Comparison of ENCODE assay signal across 25 cellular contexts in genomic region chr15:57662802-57663201, GRCh38. TPM values are rescaled to one million over a fixed set of nuclear protein-coding genes. Genes with fewer than 3 reads are reported as not detected.
DNase-seq lines count a peak whose midpoint lies in the region; ATAC-seq and TF ChIP-seq lines count a peak whose summit lies in the region.
"Had no signal": no experiment of that assay in that cellular context is flagged by ENCODE, and none has a peak within 500 bp of the region (broad histone marks: within the 10 kb centered on the region; RNA-seq: fewer than 3 reads in every experiment).

No MANE protein-coding gene starts in this region.

- no peak for TF ChIP-seq CTCF in right atrium auricular region (IDR thresholded peaks at IDR 0.05)
- no peak for TF ChIP-seq CTCF in heart left ventricle (IDR thresholded peaks at IDR 0.05)
- no peak for TF ChIP-seq CTCF in adrenal gland (IDR thresholded peaks at IDR 0.05)

- peaks cover 61% of the 10 kb centered on the region for H3K36me3 ChIP-seq in right atrium auricular region
- H3K36me3 ChIP-seq in heart left ventricle, result peaks cover 0 to 61% (median 22%) of the 10 kb centered on the region in 9 donors
- no peaks in the 10 kb centered on the region for H3K36me3 ChIP-seq in adrenal gland (replicated peaks in 1 of 2)
- H3K36me3 ChIP-seq in mucosa of rectum (ENCODE audit: control insufficient read depth in 2 of 2, insufficient read depth in 2 of 2, low read length in 2 of 2), result no peaks in the 10 kb centered on the region
- H3K36me3 ChIP-seq: BLaER1 treated with 17β-estradiol and CSF1 and Interleukin-3, amounts not matched to agents 10 nM and 100 nM; ovary; suprapubic skin; uterus had no signal

- H3K4me1 ChIP-seq in right atrium auricular region (peaks cover 0 to 18% of the 10 kb centered on the region in 2 donors), heart left ventricle (peaks cover 0 to 41% (median 10%) of the 10 kb centered on the region in 12 donors), adrenal gland (replicated peaks in 1 of 2) (peaks cover 0 to 28% of the 10 kb centered on the region in 2 donors), mucosa of rectum (ENCODE audit: control insufficient read depth in 2 of 2, insufficient read depth in 2 of 2, low read length in 2 of 2) (peaks cover 11 to 20% of the 10 kb centered on the region in 2 donors)
- H3K4me1 ChIP-seq: BLaER1 treated with 17β-estradiol and CSF1 and Interleukin-3, amounts not matched to agents 10 nM and 100 nM; suprapubic skin; uterus had no signal

- DNase-seq in right atrium auricular region (ENCODE audit: low spot score), result no peak
- no peak for DNase-seq in heart left ventricle
- peak in 4 of 7 donors; percentile 33 to 47 (median 44) for DNase-seq in adrenal gland
- DNase-seq: activated CD4-positive, alpha-beta T cell treated with anti-CD3 and anti-CD28 coated beads, Interleukin-2, amount 50 U/mL, for 48 hours; activated naive CD4-positive, alpha-beta T cell treated with Interleukin-2 at 50 U/mL for 16 hours; COR-L47; DND-41; GF-D8; GOT3; HFFc6; hippocampal formation; NCI-H1105; NCI-H187 treated with DMSO at 0.1 percent for 48 hours; NCI-H526; stimulated activated naive B cell treated with anti-CD40 and anti-IgM and Interleukin-4, amounts not matched to agents 10 μg/mL and 1 μg/mL and 100 μg/mL, for 72 hours; T-helper 17 cell had no signal

- ATAC-seq in heart left ventricle (no peak), GM21381 (IDR thresholded peaks at IDR 0.05; ENCODE audit: unreplicated experiment) (no peak), GM21576 (IDR thresholded peaks at IDR 0.05; ENCODE audit: unreplicated experiment) (no peak), HG03520 (IDR thresholded peaks at IDR 0.05; ENCODE audit: unreplicated experiment) (no peak)
- ATAC-seq: stimulated activated naive B cell treated with anti-CD40 and anti-IgM and Interleukin-4, amounts not matched to agents 10 μg/mL and 1 μg/mL and 100 μg/mL, for 72 hours; T-helper 17 cell had no signal

- H3K9ac ChIP-seq in mucosa of rectum (ENCODE audit: low read depth in 1 of 2, low read length in 2 of 2), result peak overlapping the region in 1 of 2 donors; percentile 12
- H3K9ac ChIP-seq: BLaER1 treated with 17β-estradiol and CSF1 and Interleukin-3, amounts not matched to agents 10 nM and 100 nM had no signal

- WGBS in heart left ventricle, 4 donors, result 85 to 100% (median 94%) methylated on average over 1 of the region's 1 CpG
- WGBS in adrenal gland, 4 donors, result 80 to 100% (median 91%) methylated on average over 1 of the region's 1 CpG

- H3K9me3 ChIP-seq in right atrium auricular region (no peaks in the 10 kb centered on the region), heart left ventricle (no peaks in the 10 kb centered on the region), adrenal gland (replicated peaks in 1 of 3) (no peaks in the 10 kb centered on the region), mucosa of rectum (ENCODE audit: control insufficient read depth in 2 of 2, low read length in 2 of 2) (no peaks in the 10 kb centered on the region)
- H3K9me3 ChIP-seq: BLaER1 treated with 17β-estradiol and CSF1 and Interleukin-3, amounts not matched to agents 10 nM and 100 nM; ovary; suprapubic skin; uterus had no signal

- H3K27ac ChIP-seq in right atrium auricular region (peak overlapping the region; percentile 8 to 9), heart left ventricle (peak overlapping the region in 4 of 12 donors; percentile 4 to 44 (median 26)), adrenal gland (no peak overlapping the region), mucosa of rectum (ENCODE audit: low read depth in 2 of 2, low read length in 2 of 2) (peak overlapping the region; percentile 43 to 62)
- H3K27ac ChIP-seq: BLaER1 treated with 17β-estradiol and CSF1 and Interleukin-3, amounts not matched to agents 10 nM and 100 nM; ovary; PC-9; suprapubic skin; uterus had no signal

- no peak overlapping the region for H3K4me3 ChIP-seq in right atrium auricular region
- H3K4me3 ChIP-seq in heart left ventricle, result no peak overlapping the region
- no peak overlapping the region for H3K4me3 ChIP-seq in adrenal gland
- H3K4me3 ChIP-seq in mucosa of rectum (ENCODE audit: low read length in 2 of 2), result no peak overlapping the region
- H3K4me3 ChIP-seq: BLaER1 treated with 17β-estradiol and CSF1 and Interleukin-3, amounts not matched to agents 10 nM and 100 nM; ovary; PC-9; suprapubic skin; uterus had no signal

- H3K27me3 ChIP-seq in right atrium auricular region (no peaks in the 10 kb centered on the region), heart left ventricle (no peaks in the 10 kb centered on the region), adrenal gland (no peaks in the 10 kb centered on the region), mucosa of rectum (ENCODE audit: control insufficient read depth in 2 of 2, insufficient read depth in 2 of 2, low read length in 2 of 2) (no peaks in the 10 kb centered on the region)
- H3K27me3 ChIP-seq: BLaER1 treated with 17β-estradiol and CSF1 and Interleukin-3, amounts not matched to agents 10 nM and 100 nM; ovary; suprapubic skin; uterus had no signal

- TF ChIP-seq POLR2A in heart left ventricle (IDR thresholded peaks at IDR 0.05), result no peak
- no peak for TF ChIP-seq POLR2A in adrenal gland (IDR thresholded peaks at IDR 0.05)

- intact Hi-C loops in heart left ventricle (cut with DNase I) (loop anchor here in 2 of 10 donors (10.0 kb wide), 2 partner anchors 202 to 402 kb away; partner anchors contain the start of gene ALDH1A2 (in 1 of the 2)), adrenal gland (cut with DNase I) (no loop called here)

RNA-seq across cellular contexts. Expression of gene POLR2M, which starts 43.7 kb away (rescaled TPM):
- total RNA-seq in right atrium auricular region (10 to 100 TPM; 68.0 to 97.5 TPM), heart left ventricle (100 to 1,000 TPM in 1 of 9 donors, 10 to 100 TPM in 8; 23.6 to 243 (median 52.8) TPM), adrenal gland (100 to 1,000 TPM in 3 of 8 donors, 10 to 100 TPM in 5; 31.6 to 404 (median 95.9) TPM)
- polyA plus RNA-seq in heart left ventricle (100 to 1,000 TPM in 1 of 2 donors, 10 to 100 TPM in 1; 17.4 to 210 TPM), adrenal gland (10 to 100 TPM; 21.0 to 33.9 (median 28.3) TPM)

Comparison
In these comparisons a context has a peak if more than half of its experiments do, and no peak if none do; other contexts are left out.
1. DNase-seq: peak in adrenal gland (4 of 7); none in right atrium auricular region (single experiment) and heart left ventricle (0 of 5).
2. H3K27ac ChIP-seq: peak in right atrium auricular region (2 of 2) and mucosa of rectum (2 of 2); none in adrenal gland (0 of 5).